In the genomic region with DNA sequence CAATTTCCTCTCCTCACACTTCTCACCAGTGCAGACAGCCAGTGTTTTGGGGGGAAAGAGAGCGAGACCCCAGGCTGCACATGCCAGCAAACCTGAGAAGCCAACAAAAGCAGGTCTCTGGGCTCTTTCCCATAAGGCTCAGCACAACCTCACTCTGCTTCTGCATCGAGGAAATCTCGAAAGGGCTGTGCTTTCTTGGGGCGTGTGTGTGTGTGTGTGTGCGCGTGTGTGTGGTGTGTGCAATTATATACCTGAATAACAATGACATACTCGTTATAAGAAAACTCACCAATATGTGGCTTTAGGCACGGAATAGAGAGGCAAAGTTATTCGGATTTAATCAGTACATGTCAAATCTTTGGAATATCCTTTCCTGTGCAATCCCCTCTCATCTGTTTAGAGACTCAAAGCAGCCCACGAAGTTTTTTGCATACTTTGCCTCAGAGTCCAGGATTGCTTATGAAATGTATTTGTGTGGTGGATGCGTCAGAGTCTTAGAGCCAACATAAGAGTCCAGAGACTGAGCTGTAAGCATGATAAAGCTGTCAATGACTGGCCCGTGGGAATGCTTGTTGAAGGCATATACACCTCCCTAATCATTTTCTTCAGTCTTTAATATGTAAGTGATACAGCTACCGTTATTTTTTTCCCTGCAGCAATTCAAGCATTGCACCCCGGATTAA, we compare ENCODE assay signal across 15 cellular contexts. TPM values are rescaled to one million over a fixed set of nuclear protein-coding genes. Genes with fewer than 3 reads are reported as not detected.
DNase-seq lines count a peak whose midpoint lies in the region; ATAC-seq, FAIRE-seq and TF ChIP-seq lines count a peak whose summit lies in the region.
"Had no signal": no experiment of that assay in that cellular context is flagged by ENCODE, and none has a peak within 500 bp of the region (broad histone marks: within the 10 kb centered on the region; RNA-seq: fewer than 3 reads in every experiment).

No MANE protein-coding gene starts in this region.

- CTCF ChIA-PET in A549 (lab: Yijun Ruan, JAX): interaction anchor here (0.7 to 3.4 kb wide), 3 partner anchors 18 to 132 kb away, joined by 3 to 9 read pairs (median 3); no protein-coding TSS in a partner anchor

- no peak for TF ChIP-seq POLR2A in A549 (IDR thresholded peaks at IDR 0.05; ENCODE audit: low read length)

- no peak for FAIRE-seq in A549 (lab: Jason Lieb, UNC)
- FAIRE-seq: A204.1 had no signal

- TF ChIP-seq EP300 in A549 (IDR thresholded peaks at IDR 0.05): peak; percentile 10 to 60; a peak in 3 of 5 replicates

- H3K4me3 ChIP-seq in A549: no peak overlapping the region
- H3K4me3 ChIP-seq: SK-N-MC, transverse colon had no signal

- DNase-seq in A549 (ENCODE audit: low read depth in 1 of 2, low spot score in 1 of 2) (peak; percentile 17 to 87), HT1080 (ENCODE audit: low read depth) (peak; percentile 85), dedifferentiated amniotic fluid mesenchymal stem cell (ENCODE audit: extremely low spot score) (peak; percentile 40), left colon (no peak), DMS114 treated with DMSO at 0.1 percent for 48 hours (lab: John Stamatoyannopoulos, UW; ENCODE audit: unreplicated experiment) (no peak), Ammon's horn (ENCODE audit: low spot score) (no peak), iPS-NIHi11 (ENCODE audit: low spot score) (no peak)
- DNase-seq in stimulated activated CD4-positive, alpha-beta T cell treated with anti-CD3 and anti-CD28 coated beads, Interleukin-4, amount 100 ng/mL, for 4 hours: no peak
- DNase-seq: activated B cell treated with CpG ODN at 0.5 μM for 24 hours; activated naive CD8-positive, alpha-beta T cell treated with anti-CD3 and anti-CD28 coated beads for 36 hours; NCI-H1694; NCI-H82; transverse colon had no signal

- POLR2A ChIA-PET in A549 (lab: Yijun Ruan, JAX): interaction anchor here (1.0 to 1.4 kb wide), 3 partner anchors 19 to 119 kb away, joined by 3 to 6 read pairs (median 6); no protein-coding TSS in a partner anchor

- ATAC-seq in A549 (peak; percentile 95 to 99), left colon (peak; percentile 38)

- TF ChIP-seq RAD21 in A549 (conservative IDR thresholded peaks at IDR 0.05 in 1 of 2, IDR thresholded peaks at IDR 0.05 in 1 of 2): peak in 1 of 2 experiments; percentile 17; a peak in 2 of 5 replicates

- intact Hi-C loops in left colon (cut with DNase I, micrococcal nuclease): no loop called here

- peak overlapping the region; percentile 80 to 88 for H3K27ac ChIP-seq in A549
- H3K27ac ChIP-seq: SK-N-MC, transverse colon had no signal

- H3K4me2 ChIP-seq in A549: peak overlapping the region; percentile 68

- H3K4me1 ChIP-seq in A549: peaks cover 45% of the 10 kb centered on the region

- no peaks in the 10 kb centered on the region for H3K9me3 ChIP-seq in A549
- H3K9me3 ChIP-seq: transverse colon had no signal

- WGBS in A549 (ENCODE audit: missing lambda C conversion rate): 21% methylated on average over 14 of the region's 14 CpGs

- no peak for TF ChIP-seq CTCF in A549 (IDR thresholded peaks at IDR 0.05)

TF ChIP-seq in A549, 52 proteins besides CTCF, POLR2A, EP300 and RAD21:
- no peak for TF ChIP-seq ESRRA (IDR thresholded peaks at IDR 0.05; ENCODE audit: borderline replicate concordance, low read length)
- TF ChIP-seq HDAC2 (IDR thresholded peaks at IDR 0.05): no peak
- peak; percentile 38; the same call in 1 of the 2 replicates for TF ChIP-seq FOSL2 (IDR thresholded peaks at IDR 0.05)
- TF ChIP-seq FOSL2 (CRISPR knock-in tag; IDR thresholded peaks at IDR 0.05): peak; percentile 55
- 0 out of 2 replicates have a peak, but pooled peaks have one; percentile 25 for TF ChIP-seq GATA3 (IDR thresholded peaks at IDR 0.05; ENCODE audit: borderline replicate concordance)
- TF ChIP-seq CEBPB (IDR thresholded peaks at IDR 0.05): peak in 1 of 2 experiments; percentile 53; a peak in 2 of 4 replicates
- TF ChIP-seq, protein P1, sequence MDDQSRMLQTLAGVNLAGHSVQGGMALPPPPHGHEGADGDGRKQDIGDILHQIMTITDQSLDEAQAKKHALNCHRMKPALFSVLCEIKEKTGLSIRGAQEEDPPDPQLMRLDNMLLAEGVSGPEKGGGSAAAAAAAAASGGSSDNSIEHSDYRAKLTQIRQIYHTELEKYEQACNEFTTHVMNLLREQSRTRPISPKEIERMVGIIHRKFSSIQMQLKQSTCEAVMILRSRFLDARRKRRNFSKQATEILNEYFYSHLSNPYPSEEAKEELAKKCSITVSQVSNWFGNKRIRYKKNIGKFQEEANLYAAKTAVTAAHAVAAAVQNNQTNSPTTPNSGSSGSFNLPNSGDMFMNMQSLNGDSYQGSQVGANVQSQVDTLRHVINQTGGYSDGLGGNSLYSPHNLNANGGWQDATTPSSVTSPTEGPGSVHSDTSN (IDR thresholded peaks at IDR 0.05): no peak
- peak; percentile 17 for TF ChIP-seq MAFK (IDR thresholded peaks at IDR 0.05; ENCODE audit: partially characterized antibody)
- peak; percentile 62; the same call in 1 of the 2 replicates for TF ChIP-seq JUNB (IDR thresholded peaks at IDR 0.05)
- TF ChIP-seq NFE2L2 (conservative IDR thresholded peaks at IDR 0.05; ENCODE audit: low read length): no peak
- TF ChIP-seq, protein P2, sequence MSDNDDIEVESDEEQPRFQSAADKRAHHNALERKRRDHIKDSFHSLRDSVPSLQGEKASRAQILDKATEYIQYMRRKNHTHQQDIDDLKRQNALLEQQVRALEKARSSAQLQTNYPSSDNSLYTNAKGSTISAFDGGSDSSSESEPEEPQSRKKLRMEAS (IDR thresholded peaks at IDR 0.05): peak; percentile 26; the same call in 1 of the 2 replicates

RNA-seq across cellular contexts. Expression of a gene that starts 2.2 kb away (rescaled TPM):
- polyA plus RNA-seq in A549 (2011; rRNA removed) (0.19 and 0.30 TPM in 2 replicates), A549 (2017; fragmentation: RNase III; extraction: RNeasy Plus Mini Kit Qiagen cat#74134 plus additional on column Dnase treatment) (0.05 to 0.30 TPM in 2 of 3 replicates, not detected in the other)
- 0.01 and 0.08 TPM in 2 replicates for polyA plus RNA-seq in A549 (2012; cell fraction: cytosol; rRNA removed)
- 0.05 TPM in 1 of 2 replicates, not detected in the other for polyA plus RNA-seq in A549 (2012; cell fraction: nucleus; rRNA removed)
- 0.29 and 0.54 TPM in 2 replicates for polyA minus RNA-seq in A549 (2011; rRNA and poly(A)+ RNA removed)
- total RNA-seq in HT1080 (2014; rRNA removed; shearing (Covaris generic)): 5.9 and 7.8 TPM in 2 replicates
- polyA plus RNA-seq in HT1080 (2015; cell fraction: cytosol; rRNA removed): 0.83 and 1.6 TPM in 2 replicates
- polyA plus RNA-seq in HT1080 (2015; cell fraction: nucleus; rRNA removed): 3.2 and 3.8 TPM in 2 replicates
- total RNA-seq in left colon: under 1 TPM in 1 of 2 donors, not detected in 1; 0.21 TPM
- total RNA-seq: activated B cell treated with CpG ODN at 0.5 μM for 24 hours had no signal

Comparison
In these comparisons a context has a peak if more than half of its experiments do, and no peak if none do; other contexts are left out.
1. DNase-seq: peak in A549 (2 of 2), HT1080 (single experiment) and dedifferentiated amniotic fluid mesenchymal stem cell (single experiment); none in left colon (0 of 2), DMS114 treated with DMSO at 0.1 percent for 48 hours (single experiment), Ammon's horn (single experiment), iPS-NIHi11 (single experiment) and stimulated activated CD4-positive, alpha-beta T cell treated with anti-CD3 and anti-CD28 coated beads, Interleukin-4, amount 100 ng/mL, for 4 hours (0 of 2).